19 cellular contexts compared by ENCODE assay signal in genomic region chr1:226487921-226488320, GRCh38.
DNase-seq lines count a peak whose midpoint lies in the region; ATAC-seq lines count a peak whose summit lies in the region.
"Had no signal": no experiment of that assay in that cellular context is flagged by ENCODE, and none has a peak within 500 bp of the region (broad histone marks: within the 10 kb centered on the region; RNA-seq: fewer than 3 reads in every experiment).

No MANE protein-coding gene starts in this region.

- DNase-seq in ELR (ENCODE audit: low read depth), result peak; percentile 25
- DNase-seq in RKO (ENCODE audit: low spot score), result peak; percentile 41
- DNase-seq in glomerular visceral epithelial cell (ENCODE audit: extremely low spot score), result peak; percentile 19
- peak; percentile 3 for DNase-seq in renal cortical epithelial cell (ENCODE audit: low read depth)
- no peak for DNase-seq in OCI-M2 (lab: John Stamatoyannopoulos, UW; ENCODE audit: unreplicated experiment)
- DNase-seq in effector CD8-positive, alpha-beta T cell (lab: John Stamatoyannopoulos, UW), result no peak
- DNase-seq: activated CD4-positive, alpha-beta T cell treated with anti-CD3 and anti-CD28 coated beads for 1 hour; activated naive CD4-positive, alpha-beta T cell; activated T-cell treated with anti-CD3 and anti-CD28 coated beads, Interleukin-2, amount 50 U/mL, for 24 hours; heart right ventricle; MV-4-11; NCI-H187; NCI-H82; nucleus accumbens; retina; stimulated activated CD4-positive, alpha-beta T cell treated with anti-CD3 and anti-CD28 coated beads, Interleukin-4, amount 100 ng/mL, for 24 hours; T-cell; upper lobe of left lung had no signal

- no peak for ATAC-seq in GM19452 (IDR thresholded peaks at IDR 0.05; ENCODE audit: unreplicated experiment)
- ATAC-seq: heart right ventricle, T-cell had no signal

Comparison
In these comparisons a context has a peak if more than half of its experiments do, and no peak if none do; other contexts are left out.
1. DNase-seq: peak in ELR (single experiment), RKO (single experiment), glomerular visceral epithelial cell (single experiment) and renal cortical epithelial cell (single experiment); none in OCI-M2 (single experiment) and effector CD8-positive, alpha-beta T cell (single experiment).